ENCODE assay signal across 1 cellular context in genomic region chr18:35240664-35241522, GRCh38.
A peak's percentile ranks its signal among the peaks of the same experiment; 100 is the strongest.
TF ChIP-seq lines count a peak whose summit lies in the region.

Gene ZNF397, plus strand, starts transcription at chr18:35241034. Its CDS starts 1,437 bp downstream, at chr18:35242471.

TF ChIP-seq in HepG2, 621 proteins besides CTCF, POLR2A, EP300 and RAD21 (continued from another document and continues in another):
- TF ChIP-seq, protein P1, sequence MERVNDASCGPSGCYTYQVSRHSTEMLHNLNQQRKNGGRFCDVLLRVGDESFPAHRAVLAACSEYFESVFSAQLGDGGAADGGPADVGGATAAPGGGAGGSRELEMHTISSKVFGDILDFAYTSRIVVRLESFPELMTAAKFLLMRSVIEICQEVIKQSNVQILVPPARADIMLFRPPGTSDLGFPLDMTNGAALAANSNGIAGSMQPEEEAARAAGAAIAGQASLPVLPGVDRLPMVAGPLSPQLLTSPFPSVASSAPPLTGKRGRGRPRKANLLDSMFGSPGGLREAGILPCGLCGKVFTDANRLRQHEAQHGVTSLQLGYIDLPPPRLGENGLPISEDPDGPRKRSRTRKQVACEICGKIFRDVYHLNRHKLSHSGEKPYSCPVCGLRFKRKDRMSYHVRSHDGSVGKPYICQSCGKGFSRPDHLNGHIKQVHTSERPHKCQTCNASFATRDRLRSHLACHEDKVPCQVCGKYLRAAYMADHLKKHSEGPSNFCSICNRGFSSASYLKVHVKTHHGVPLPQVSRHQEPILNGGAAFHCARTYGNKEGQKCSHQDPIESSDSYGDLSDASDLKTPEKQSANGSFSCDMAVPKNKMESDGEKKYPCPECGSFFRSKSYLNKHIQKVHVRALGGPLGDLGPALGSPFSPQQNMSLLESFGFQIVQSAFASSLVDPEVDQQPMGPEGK (CRISPR knock-in tag; IDR thresholded peaks at IDR 0.05), result peak; percentile 78; the same call in 1 of the 2 replicates
- TF ChIP-seq SRY (CRISPR knock-in tag; IDR thresholded peaks at IDR 0.05), result no peak
- TF ChIP-seq PHF21A (CRISPR knock-in tag; IDR thresholded peaks at IDR 0.05), result peak; percentile 82
- peak; percentile 74 for TF ChIP-seq MAZ (IDR thresholded peaks at IDR 0.05; ENCODE audit: borderline replicate concordance, low read depth, low read length)
- TF ChIP-seq MAZ (CRISPR knock-in tag; IDR thresholded peaks at IDR 0.05; ENCODE audit: low read depth), result peak; percentile 93
- TF ChIP-seq ADNP (CRISPR knock-in tag; IDR thresholded peaks at IDR 0.05), result no peak
- TF ChIP-seq HMGA1 (CRISPR knock-in tag; conservative IDR thresholded peaks at IDR 0.05), result no peak
- peak; percentile 89 for TF ChIP-seq KDM2A (CRISPR knock-in tag; IDR thresholded peaks at IDR 0.05; ENCODE audit: borderline replicate concordance, low read depth)
- no peak; the same call in 1 of the 2 replicates for TF ChIP-seq NAIF1 (CRISPR knock-in tag; IDR thresholded peaks at IDR 0.05; ENCODE audit: borderline replicate concordance)
- TF ChIP-seq, protein P2, sequence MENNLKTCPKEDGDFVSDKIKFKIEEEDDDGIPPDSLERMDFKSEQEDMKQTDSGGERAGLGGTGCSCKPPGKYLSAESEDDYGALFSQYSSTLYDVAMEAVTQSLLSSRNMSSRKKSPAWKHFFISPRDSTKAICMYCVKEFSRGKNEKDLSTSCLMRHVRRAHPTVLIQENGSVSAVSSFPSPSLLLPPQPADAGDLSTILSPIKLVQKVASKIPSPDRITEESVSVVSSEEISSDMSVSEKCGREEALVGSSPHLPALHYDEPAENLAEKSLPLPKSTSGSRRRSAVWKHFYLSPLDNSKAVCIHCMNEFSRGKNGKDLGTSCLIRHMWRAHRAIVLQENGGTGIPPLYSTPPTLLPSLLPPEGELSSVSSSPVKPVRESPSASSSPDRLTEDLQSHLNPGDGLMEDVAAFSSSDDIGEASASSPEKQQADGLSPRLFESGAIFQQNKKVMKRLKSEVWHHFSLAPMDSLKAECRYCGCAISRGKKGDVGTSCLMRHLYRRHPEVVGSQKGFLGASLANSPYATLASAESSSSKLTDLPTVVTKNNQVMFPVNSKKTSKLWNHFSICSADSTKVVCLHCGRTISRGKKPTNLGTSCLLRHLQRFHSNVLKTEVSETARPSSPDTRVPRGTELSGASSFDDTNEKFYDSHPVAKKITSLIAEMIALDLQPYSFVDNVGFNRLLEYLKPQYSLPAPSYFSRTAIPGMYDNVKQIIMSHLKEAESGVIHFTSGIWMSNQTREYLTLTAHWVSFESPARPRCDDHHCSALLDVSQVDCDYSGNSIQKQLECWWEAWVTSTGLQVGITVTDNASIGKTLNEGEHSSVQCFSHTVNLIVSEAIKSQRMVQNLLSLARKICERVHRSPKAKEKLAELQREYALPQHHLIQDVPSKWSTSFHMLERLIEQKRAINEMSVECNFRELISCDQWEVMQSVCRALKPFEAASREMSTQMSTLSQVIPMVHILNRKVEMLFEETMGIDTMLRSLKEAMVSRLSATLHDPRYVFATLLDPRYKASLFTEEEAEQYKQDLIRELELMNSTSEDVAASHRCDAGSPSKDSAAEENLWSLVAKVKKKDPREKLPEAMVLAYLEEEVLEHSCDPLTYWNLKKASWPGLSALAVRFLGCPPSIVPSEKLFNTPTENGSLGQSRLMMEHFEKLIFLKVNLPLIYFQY (CRISPR knock-in tag; IDR thresholded peaks at IDR 0.05; ENCODE audit: borderline replicate concordance), result no peak
- peak; percentile 53 for TF ChIP-seq PRDM15 (CRISPR knock-in tag; IDR thresholded peaks at IDR 0.05)
- no peak for TF ChIP-seq NR1H2 (CRISPR knock-in tag; IDR thresholded peaks at IDR 0.05; ENCODE audit: borderline replicate concordance, low read depth)
- TF ChIP-seq DMAP1 (CRISPR knock-in tag; IDR thresholded peaks at IDR 0.05), result peak; percentile 86
- no peak for TF ChIP-seq ZNF841 (CRISPR knock-in tag; IDR thresholded peaks at IDR 0.05; ENCODE audit: borderline replicate concordance)
- TF ChIP-seq PHF20 (CRISPR knock-in tag; IDR thresholded peaks at IDR 0.05), result peak; percentile 86
- TF ChIP-seq HNRNPUL1 (IDR thresholded peaks at IDR 0.05; ENCODE audit: low read depth, low read length), result no peak
- peak; percentile 47; the same call in 1 of the 2 replicates for TF ChIP-seq MIER3 (CRISPR knock-in tag; IDR thresholded peaks at IDR 0.05; ENCODE audit: borderline replicate concordance)
- TF ChIP-seq ZMAT3 (CRISPR knock-in tag; conservative IDR thresholded peaks at IDR 0.05), result peak; percentile 66; the same call in 1 of the 2 replicates
- TF ChIP-seq KAT7 (CRISPR knock-in tag; IDR thresholded peaks at IDR 0.05; ENCODE audit: borderline replicate concordance), result peak; percentile 90; the same call in 1 of the 2 replicates
- TF ChIP-seq SMC3 (IDR thresholded peaks at IDR 0.05; ENCODE audit: low read length), result no peak
- TF ChIP-seq CBX2 (IDR thresholded peaks at IDR 0.05; ENCODE audit: low read depth, low read length), result no peak
- TF ChIP-seq CBX2 (CRISPR knock-in tag; IDR thresholded peaks at IDR 0.05; ENCODE audit: low read depth), result no peak
- no peak; the same call in 1 of the 2 replicates for TF ChIP-seq REPIN1 (CRISPR knock-in tag; IDR thresholded peaks at IDR 0.05; ENCODE audit: borderline replicate concordance, low read depth)
- peak; percentile 75; the same call in 1 of the 2 replicates for TF ChIP-seq ZSCAN12 (CRISPR knock-in tag; IDR thresholded peaks at IDR 0.05)
- no peak for TF ChIP-seq PAX8 (CRISPR knock-in tag; IDR thresholded peaks at IDR 0.05; ENCODE audit: borderline replicate concordance)
- no peak for TF ChIP-seq ZNF780A (CRISPR knock-in tag; IDR thresholded peaks at IDR 0.05)
- TF ChIP-seq AKNA (CRISPR knock-in tag; IDR thresholded peaks at IDR 0.05; ENCODE audit: borderline replicate concordance), result no peak
- TF ChIP-seq XRCC5 (optimal IDR thresholded peaks at IDR 0.05; ENCODE audit: low read length), result peak; percentile 35
- TF ChIP-seq CHCHD3 (CRISPR knock-in tag; IDR thresholded peaks at IDR 0.05), result peak; percentile 23; the same call in 1 of the 2 replicates
- TF ChIP-seq, protein P3, sequence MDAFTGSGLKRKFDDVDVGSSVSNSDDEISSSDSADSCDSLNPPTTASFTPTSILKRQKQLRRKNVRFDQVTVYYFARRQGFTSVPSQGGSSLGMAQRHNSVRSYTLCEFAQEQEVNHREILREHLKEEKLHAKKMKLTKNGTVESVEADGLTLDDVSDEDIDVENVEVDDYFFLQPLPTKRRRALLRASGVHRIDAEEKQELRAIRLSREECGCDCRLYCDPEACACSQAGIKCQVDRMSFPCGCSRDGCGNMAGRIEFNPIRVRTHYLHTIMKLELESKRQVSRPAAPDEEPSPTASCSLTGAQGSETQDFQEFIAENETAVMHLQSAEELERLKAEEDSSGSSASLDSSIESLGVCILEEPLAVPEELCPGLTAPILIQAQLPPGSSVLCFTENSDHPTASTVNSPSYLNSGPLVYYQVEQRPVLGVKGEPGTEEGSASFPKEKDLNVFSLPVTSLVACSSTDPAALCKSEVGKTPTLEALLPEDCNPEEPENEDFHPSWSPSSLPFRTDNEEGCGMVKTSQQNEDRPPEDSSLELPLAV (CRISPR knock-in tag; conservative IDR thresholded peaks at IDR 0.05; ENCODE audit: low read depth), result no peak
- TF ChIP-seq BCL6 (CRISPR knock-in tag; IDR thresholded peaks at IDR 0.05), result no peak
- peak; percentile 62; the same call in 1 of the 2 replicates for TF ChIP-seq FOXJ3 (CRISPR knock-in tag; IDR thresholded peaks at IDR 0.05; ENCODE audit: borderline replicate concordance)
- TF ChIP-seq ZNF234 (CRISPR knock-in tag; conservative IDR thresholded peaks at IDR 0.05), result no peak
- no peak for TF ChIP-seq ZSCAN29 (CRISPR knock-in tag; conservative IDR thresholded peaks at IDR 0.05)
- no peak for TF ChIP-seq GRHL1 (CRISPR knock-in tag; conservative IDR thresholded peaks at IDR 0.05)
- TF ChIP-seq ISL2 (CRISPR knock-in tag; IDR thresholded peaks at IDR 0.05), result peak; percentile 43; the same call in 1 of the 2 replicates
- peak; percentile 59 for TF ChIP-seq ZNF317 (CRISPR knock-in tag; IDR thresholded peaks at IDR 0.05)
- no peak for TF ChIP-seq RARG (CRISPR knock-in tag; IDR thresholded peaks at IDR 0.05; ENCODE audit: low read depth)
- peak; percentile 68; the same call in 1 of the 2 replicates for TF ChIP-seq IRF2 (CRISPR knock-in tag; IDR thresholded peaks at IDR 0.05)
- TF ChIP-seq ZNF710 (CRISPR knock-in tag; IDR thresholded peaks at IDR 0.05; ENCODE audit: borderline replicate concordance), result peak; percentile 35; the same call in 1 of the 2 replicates
- TF ChIP-seq ZNF550 (CRISPR knock-in tag; IDR thresholded peaks at IDR 0.05; ENCODE audit: borderline replicate concordance), result no peak
- peak; percentile 14 for TF ChIP-seq AGO2 (optimal IDR thresholded peaks at IDR 0.05; ENCODE audit: low read depth, low read length)
- peak; percentile 52; the same call in 1 of the 2 replicates for TF ChIP-seq RXRB (CRISPR knock-in tag; IDR thresholded peaks at IDR 0.05; ENCODE audit: borderline replicate concordance)
- no peak for TF ChIP-seq JARID2 (CRISPR knock-in tag; IDR thresholded peaks at IDR 0.05; ENCODE audit: insufficient replicate concordance)
- no peak for TF ChIP-seq ZMYM2 (CRISPR knock-in tag; IDR thresholded peaks at IDR 0.05)
